Comparison of ENCODE assay signal across 24 cellular contexts in the genomic region with DNA sequence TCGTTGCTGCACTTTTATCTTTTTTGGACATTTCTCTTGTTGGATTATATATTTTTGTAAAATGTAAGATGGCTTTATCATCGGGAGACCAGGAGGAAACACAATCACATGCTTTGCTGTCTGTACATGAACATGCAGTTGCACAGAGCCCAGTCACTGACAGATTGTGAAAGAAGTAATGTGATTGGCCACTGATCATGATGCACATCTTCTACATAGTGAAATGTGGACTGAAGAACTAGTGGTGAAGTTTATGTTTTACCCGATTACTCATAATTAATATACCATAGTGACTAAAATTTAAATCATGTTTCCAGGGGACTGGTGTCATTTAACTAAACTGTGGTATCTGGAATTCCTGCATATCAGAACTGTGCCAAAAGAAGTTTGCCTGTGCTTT.
A peak's percentile ranks its signal among the peaks of the same experiment; 100 is the strongest.
DNase-seq lines count a peak whose midpoint lies in the region; ATAC-seq and TF ChIP-seq lines count a peak whose summit lies in the region.
"Had no signal": no experiment of that assay in that cellular context is flagged by ENCODE, and none has a peak within 500 bp of the region (broad histone marks: within the 10 kb centered on the region; RNA-seq: fewer than 3 reads in every experiment).

No MANE protein-coding gene starts in this region.

- TF ChIP-seq EP300 in SK-N-SH (IDR thresholded peaks at IDR 0.05; ENCODE audit: borderline replicate concordance in 1 of 2, low read depth in 1 of 2, low read length in 1 of 2): no peak

- H3K4me1 ChIP-seq in SK-N-SH (ENCODE audit: control insufficient read depth in 1 of 2, insufficient read depth in 2 of 2, low read depth in 1 of 2, low read length in 1 of 2): no peaks in the 10 kb centered on the region
- H3K4me1 ChIP-seq in foreskin keratinocyte: no peaks in the 10 kb centered on the region
- H3K4me1 ChIP-seq in spleen: no peaks in the 10 kb centered on the region
- H3K4me1 ChIP-seq: adrenal gland, esophagus squamous epithelium, heart left ventricle, right atrium auricular region had no signal

- POLR2A ChIA-PET in SK-N-SH (lab: Yijun Ruan, JAX): no interaction called here

- no peaks in the 10 kb centered on the region for H4K20me1 ChIP-seq in SK-N-SH (ENCODE audit: insufficient read depth)

- no peak overlapping the region for H3K9ac ChIP-seq in SK-N-SH

- no peaks in the 10 kb centered on the region for H3K4me1 Mint-ChIP-seq in activated T-cell treated with anti-CD3 and anti-CD28 coated beads, Interleukin-2, amount 50 U/mL, for 4 hours (ENCODE audit: low read depth)
- H3K4me1 Mint-ChIP-seq: CD14-positive monocyte, immature natural killer cell had no signal

- CTCF ChIA-PET in SK-N-SH (lab: Yijun Ruan, JAX): no interaction called here

- peak overlapping the region; percentile 58; the same call in 1 of the 2 replicates for H2AFZ ChIP-seq in SK-N-SH (ENCODE audit: low read depth)

- no peaks in the 10 kb centered on the region for H3K9me2 ChIP-seq in SK-N-SH

- no peaks in the 10 kb centered on the region for H3K27me3 Mint-ChIP-seq in activated T-cell treated with anti-CD3 and anti-CD28 coated beads, Interleukin-2, amount 50 U/mL, for 4 hours (ENCODE audit: low read depth)

- H3K9me3 ChIP-seq in SK-N-SH (no peaks in the 10 kb centered on the region), spleen (no peaks in the 10 kb centered on the region)
- H3K9me3 ChIP-seq: adrenal gland, esophagus squamous epithelium, heart left ventricle, right atrium auricular region, thoracic aorta had no signal

- no peak for TF ChIP-seq POLR2A in spleen (IDR thresholded peaks at IDR 0.05)

- no peaks in the 10 kb centered on the region for H3K79me2 ChIP-seq in SK-N-SH (ENCODE audit: insufficient read depth)

- H3K4me3 Mint-ChIP-seq in activated T-cell treated with anti-CD3 and anti-CD28 coated beads, Interleukin-2, amount 50 U/mL, for 4 hours: no peak overlapping the region
- H3K4me3 Mint-ChIP-seq: CD14-positive monocyte, immature natural killer cell had no signal

- H3K27me3 ChIP-seq in SK-N-SH (ENCODE audit: insufficient read depth) (no peaks in the 10 kb centered on the region), foreskin keratinocyte (no peaks in the 10 kb centered on the region), spleen (replicated peaks in 1 of 7) (no peaks in the 10 kb centered on the region)
- H3K27me3 ChIP-seq: adrenal gland, esophagus squamous epithelium, heart left ventricle, right atrium auricular region had no signal

- peaks cover 13% of the 10 kb centered on the region for H3K9me3 Mint-ChIP-seq in activated T-cell treated with anti-CD3 and anti-CD28 coated beads, Interleukin-2, amount 50 U/mL, for 4 hours

- intact Hi-C loops in spleen (cut with DNase I; ENCODE audit: low total_unique reads): no loop called here

- no peak overlapping the region for H3K27ac ChIP-seq in SK-N-SH (ENCODE audit: low read depth in 2 of 2, low read length in 1 of 2)
- H3K27ac ChIP-seq in foreskin keratinocyte: no peak overlapping the region
- no peak overlapping the region for H3K27ac ChIP-seq in spleen
- H3K27ac ChIP-seq: adrenal gland, esophagus squamous epithelium, heart left ventricle, right atrium auricular region, thoracic aorta had no signal

- no peaks in the 10 kb centered on the region for H3K36me3 Mint-ChIP-seq in activated T-cell treated with anti-CD3 and anti-CD28 coated beads, Interleukin-2, amount 50 U/mL, for 4 hours (ENCODE audit: insufficient read depth)
- H3K36me3 Mint-ChIP-seq: CD14-positive monocyte, immature natural killer cell had no signal

- WGBS in SK-N-SH (ENCODE audit: low lambda C conversion rate): under 1% methylated on average over 3 of the region's 3 CpGs
- 64 to 91% (median 86%) methylated on average over 3 of the region's 3 CpGs for WGBS in spleen, 5 donors

- no peak overlapping the region for H3K4me2 ChIP-seq in SK-N-SH

- H3K36me3 ChIP-seq in SK-N-SH (replicated peaks in 1 of 2; ENCODE audit: control insufficient read depth in 1 of 2, insufficient read depth in 2 of 2, low read length in 1 of 2): no peaks in the 10 kb centered on the region
- H3K36me3 ChIP-seq in spleen: no peaks in the 10 kb centered on the region
- H3K36me3 ChIP-seq: adrenal gland, esophagus squamous epithelium, heart left ventricle, right atrium auricular region, thoracic aorta had no signal

- H3F3A ChIP-seq in SK-N-SH (replicated peaks; ENCODE audit: insufficient read depth): no peaks in the 10 kb centered on the region

- ATAC-seq in GM19463 (IDR thresholded peaks at IDR 0.05; ENCODE audit: unreplicated experiment) (peak; percentile 51), foreskin keratinocyte (peak; percentile 92)
- ATAC-seq in activated T-cell treated with anti-CD3 and anti-CD28 coated beads, Interleukin-2, amount 50 U/mL, for 4 hours: no peak
- ATAC-seq: heart left ventricle had no signal

- H3K4me3 ChIP-seq in SK-N-SH (ENCODE audit: low read depth in 2 of 2, low read length in 1 of 2) (peak overlapping the region; percentile 20 to 37; a peak in 2 of 4 replicates), spleen (no peak overlapping the region)
- H3K4me3 ChIP-seq: adrenal gland, esophagus squamous epithelium, heart left ventricle, lung, right atrium auricular region, thoracic aorta had no signal

- no peak for TF ChIP-seq CTCF in SK-N-SH (IDR thresholded peaks at IDR 0.05)
- no peak for TF ChIP-seq CTCF in foreskin keratinocyte (conservative IDR thresholded peaks at IDR 0.05)
- TF ChIP-seq CTCF in spleen (IDR thresholded peaks at IDR 0.05 in 8 of 11, conservative IDR thresholded peaks at IDR 0.05 in 3 of 11): no peak

- no peak for TF ChIP-seq RAD21 in SK-N-SH (IDR thresholded peaks at IDR 0.05; ENCODE audit: low read length)

- DNase-seq in LHCN-M2 (ENCODE audit: low read depth) (peak; percentile 61), SK-N-SH (no peak), foreskin keratinocyte (peak in 1 of 2 donors; percentile 51), spleen (no peak), NCI-H1436 (lab: John Stamatoyannopoulos, UW) (no peak)
- DNase-seq in activated T-cell treated with anti-CD3 and anti-CD28 coated beads, Interleukin-2, amount 50 U/mL, for 4 hours: no peak
- DNase-seq in activated CD4-positive, alpha-beta T cell treated with anti-CD3 and anti-CD28 coated beads for 1 hour: no peak
- DNase-seq: activated CD4-positive, alpha-beta T cell treated with anti-CD3 and anti-CD28 coated beads for 48 hours; activated effector memory CD4-positive, alpha-beta T cell treated with anti-CD3 and anti-CD28 coated beads, Interleukin-2, amount 50 U/mL, for 16 hours; adrenal gland; central memory CD4-positive, alpha-beta T cell; DMS 273 treated with DMSO at 0.1 percent for 48 hours; esophagus squamous epithelium; GOT3; heart left ventricle; immature natural killer cell; Karpas-422; NCI-H1694; NCI-H446 treated with DMSO at 0.1 percent for 48 hours had no signal

TF ChIP-seq in SK-N-SH, 30 proteins besides CTCF, POLR2A, EP300 and RAD21 (continues in another document):
- TF ChIP-seq MEF2A (IDR thresholded peaks at IDR 0.05; ENCODE audit: borderline replicate concordance, low read depth) (no peak), NRF1 (IDR thresholded peaks at IDR 0.05; ENCODE audit: low read depth, low read length) (no peak), FOXM1 (IDR thresholded peaks at IDR 0.05; ENCODE audit: low read depth) (no peak), POLR2AphosphoS5 (IDR thresholded peaks at IDR 0.05; ENCODE audit: low read depth, low read length) (no peak), TEAD4 (IDR thresholded peaks at IDR 0.05; ENCODE audit: borderline replicate concordance, insufficient read depth) (no peak), SIN3A (IDR thresholded peaks at IDR 0.05; ENCODE audit: borderline replicate concordance, low read depth, low read length) (no peak), ELF1 (IDR thresholded peaks at IDR 0.05) (no peak), GATA2 (CRISPR knock-in tag; IDR thresholded peaks at IDR 0.05) (no peak), FOXJ3 (CRISPR knock-in tag; IDR thresholded peaks at IDR 0.05) (no peak)
- TF ChIP-seq, protein P1, sequence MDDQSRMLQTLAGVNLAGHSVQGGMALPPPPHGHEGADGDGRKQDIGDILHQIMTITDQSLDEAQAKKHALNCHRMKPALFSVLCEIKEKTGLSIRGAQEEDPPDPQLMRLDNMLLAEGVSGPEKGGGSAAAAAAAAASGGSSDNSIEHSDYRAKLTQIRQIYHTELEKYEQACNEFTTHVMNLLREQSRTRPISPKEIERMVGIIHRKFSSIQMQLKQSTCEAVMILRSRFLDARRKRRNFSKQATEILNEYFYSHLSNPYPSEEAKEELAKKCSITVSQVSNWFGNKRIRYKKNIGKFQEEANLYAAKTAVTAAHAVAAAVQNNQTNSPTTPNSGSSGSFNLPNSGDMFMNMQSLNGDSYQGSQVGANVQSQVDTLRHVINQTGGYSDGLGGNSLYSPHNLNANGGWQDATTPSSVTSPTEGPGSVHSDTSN (IDR thresholded peaks at IDR 0.05): no peak
- TF ChIP-seq, protein P2, sequence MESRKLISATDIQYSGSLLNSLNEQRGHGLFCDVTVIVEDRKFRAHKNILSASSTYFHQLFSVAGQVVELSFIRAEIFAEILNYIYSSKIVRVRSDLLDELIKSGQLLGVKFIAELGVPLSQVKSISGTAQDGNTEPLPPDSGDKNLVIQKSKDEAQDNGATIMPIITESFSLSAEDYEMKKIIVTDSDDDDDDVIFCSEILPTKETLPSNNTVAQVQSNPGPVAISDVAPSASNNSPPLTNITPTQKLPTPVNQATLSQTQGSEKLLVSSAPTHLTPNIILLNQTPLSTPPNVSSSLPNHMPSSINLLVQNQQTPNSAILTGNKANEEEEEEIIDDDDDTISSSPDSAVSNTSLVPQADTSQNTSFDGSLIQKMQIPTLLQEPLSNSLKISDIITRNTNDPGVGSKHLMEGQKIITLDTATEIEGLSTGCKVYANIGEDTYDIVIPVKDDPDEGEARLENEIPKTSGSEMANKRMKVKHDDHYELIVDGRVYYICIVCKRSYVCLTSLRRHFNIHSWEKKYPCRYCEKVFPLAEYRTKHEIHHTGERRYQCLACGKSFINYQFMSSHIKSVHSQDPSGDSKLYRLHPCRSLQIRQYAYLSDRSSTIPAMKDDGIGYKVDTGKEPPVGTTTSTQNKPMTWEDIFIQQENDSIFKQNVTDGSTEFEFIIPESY (IDR thresholded peaks at IDR 0.05; ENCODE audit: borderline replicate concordance, low read depth): no peak

Comparison
In these comparisons a context has a peak if more than half of its experiments do, and no peak if none do; other contexts are left out.
1. ATAC-seq: peak in GM19463 (single experiment) and foreskin keratinocyte (single experiment); none in activated T-cell treated with anti-CD3 and anti-CD28 coated beads, Interleukin-2, amount 50 U/mL, for 4 hours (0 of 2).
2. H3K4me3 ChIP-seq: peak in SK-N-SH (2 of 2); none in spleen (0 of 8).